In genomic region chr1:22854688-22855565, GRCh38 we compare ENCODE assay signal across 15 cellular contexts.
A peak's percentile ranks its signal among the peaks of the same experiment; 100 is the strongest.
DNase-seq lines count a peak whose midpoint lies in the region; ATAC-seq and TF ChIP-seq lines count a peak whose summit lies in the region.
"Had no signal": no experiment of that assay in that cellular context is flagged by ENCODE, and none has a peak within 500 bp of the region (broad histone marks: within the 10 kb centered on the region; RNA-seq: fewer than 3 reads in every experiment).

No MANE protein-coding gene starts in this region.

- ATAC-seq in GM18505 (IDR thresholded peaks at IDR 0.05; ENCODE audit: unreplicated experiment) (no peak), GM21717 (IDR thresholded peaks at IDR 0.05; ENCODE audit: unreplicated experiment) (peak; percentile 76)
- ATAC-seq: heart left ventricle, K562 had no signal

- intact Hi-C loops in posterior cingulate gyrus (cut with DNase I) (loop anchor here (10.0 kb wide), 1 partner anchor 50 kb away; no protein-coding TSS in a partner anchor), posterior vena cava (cut with DNase I) (no loop called here)

- TF ChIP-seq POLR2A in GM18505 (IDR thresholded peaks at IDR 0.05; ENCODE audit: borderline replicate concordance, extremely low read depth, insufficient read depth, insufficient read length) (peak; percentile 29), Raji (IDR thresholded peaks at IDR 0.05; ENCODE audit: insufficient read depth, low read depth, low read length) (peak; percentile 91)

- DNase-seq in posterior cingulate gyrus (peak in 6 of 10 donors; percentile 40 to 94 (median 77)), posterior vena cava (ENCODE audit: low spot score) (no peak), EL (no peak)
- no peak for DNase-seq in activated CD4-positive, alpha-beta T cell treated with anti-CD3 and anti-CD28 coated beads, Interleukin-2, amount 50 U/mL, for 48 hours
- DNase-seq in activated CD8-positive, alpha-beta memory T cell treated with anti-CD3 and anti-CD28 coated beads, Interleukin-2, amount 50 U/mL, for 4 hours = no peak
- DNase-seq: activated CD4-positive, alpha-beta T cell treated with anti-CD3 and anti-CD28 coated beads for 48 hours; activated T-cell treated with anti-CD3 and anti-CD28 coated beads, Interleukin-2, amount 50 U/mL, for 48 hours; Peyer's patch; stimulated activated CD4-positive, alpha-beta T cell treated with anti-CD3 and anti-CD28 coated beads, Interleukin-2, amount 100 ng/mL, for 24 hours; upper lobe of left lung had no signal

Comparison
In these comparisons a context has a peak if more than half of its experiments do, and no peak if none do; other contexts are left out.
1. DNase-seq: peak in posterior cingulate gyrus (6 of 10); none in posterior vena cava (single experiment), activated CD4-positive, alpha-beta T cell treated with anti-CD3 and anti-CD28 coated beads, Interleukin-2, amount 50 U/mL, for 48 hours (0 of 2), activated CD8-positive, alpha-beta memory T cell treated with anti-CD3 and anti-CD28 coated beads, Interleukin-2, amount 50 U/mL, for 4 hours (single experiment) and EL (single experiment).